ENCODE assay signal across 17 cellular contexts in the genomic region with DNA sequence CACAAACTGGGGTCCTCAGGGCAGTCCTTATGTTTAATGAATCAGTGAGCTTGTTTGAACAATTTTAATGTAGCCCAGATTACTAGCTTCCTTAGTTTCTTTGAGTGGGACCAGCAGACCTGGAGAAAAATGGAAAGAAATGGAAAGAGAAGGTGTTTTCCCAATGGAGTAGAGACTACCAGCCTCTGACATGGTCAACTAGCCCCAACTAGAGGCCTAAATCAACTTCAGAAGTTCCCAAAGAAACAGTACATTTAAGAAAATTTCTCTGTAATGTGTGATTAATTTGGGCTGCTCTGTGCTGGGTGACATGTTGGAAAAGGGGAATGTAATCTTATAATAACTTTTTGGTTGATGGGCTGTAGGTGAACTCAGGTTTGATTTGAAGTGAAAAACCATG. TPM values are rescaled to one million over a fixed set of nuclear protein-coding genes. Genes with fewer than 3 reads are reported as not detected.
A peak's percentile ranks its signal among the peaks of the same experiment; 100 is the strongest.
DNase-seq lines count a peak whose midpoint lies in the region; ATAC-seq and TF ChIP-seq lines count a peak whose summit lies in the region.
"Had no signal": no experiment of that assay in that cellular context is flagged by ENCODE, and none has a peak within 500 bp of the region (broad histone marks: within the 10 kb centered on the region; RNA-seq: fewer than 3 reads in every experiment).

No MANE protein-coding gene starts in this region.

- H3F3A ChIP-seq in Loucy (ENCODE audit: low read depth) (no peaks in the 10 kb centered on the region), neural cell (ENCODE audit: insufficient read depth, low read length, poor library complexity, severe bottlenecking) (no peaks in the 10 kb centered on the region)

- no peaks in the 10 kb centered on the region for H3K9me3 Mint-ChIP-seq in endodermal cell
- H3K9me3 Mint-ChIP-seq: CD8-positive, alpha-beta T cell; H9 had no signal

- TF ChIP-seq CTCF in C4-2B (conservative IDR thresholded peaks at IDR 0.05) (peak; percentile 8; the same call in 1 of the 2 replicates), Loucy (conservative IDR thresholded peaks at IDR 0.05; ENCODE audit: low read length) (no peak), endodermal cell (conservative IDR thresholded peaks at IDR 0.05) (peak; percentile 60), neural cell (IDR thresholded peaks at IDR 0.05; ENCODE audit: poor library complexity, severe bottlenecking) (no peak)

- no peak overlapping the region for H3K27ac ChIP-seq in C4-2B
- H3K27ac ChIP-seq in endodermal cell (ENCODE audit: low read depth, low read length), result no peak overlapping the region
- H3K27ac ChIP-seq in neural cell (ENCODE audit: low read length), result peak overlapping the region; percentile 68

- TF ChIP-seq RAD21 in neural cell (conservative IDR thresholded peaks at IDR 0.05), result no peak

- no peaks in the 10 kb centered on the region for H3K9me2 ChIP-seq in Loucy (replicated peaks; ENCODE audit: low read depth, low read length)
- H3K9me2 ChIP-seq in neural cell (ENCODE audit: insufficient read depth, low read length), result no peaks in the 10 kb centered on the region

- H3K4me1 ChIP-seq in Loucy (ENCODE audit: insufficient read depth, low read length, poor library complexity, severe bottlenecking) (peaks cover 58% of the 10 kb centered on the region), endodermal cell (ENCODE audit: control insufficient read depth, insufficient read depth, low read length) (no peaks in the 10 kb centered on the region)

- no peaks in the 10 kb centered on the region for H3K9me3 ChIP-seq in Loucy (ENCODE audit: insufficient read depth, low read depth, low read length)
- H3K9me3 ChIP-seq in endodermal cell (ENCODE audit: control insufficient read depth, low read length), result no peaks in the 10 kb centered on the region
- H3K9me3 ChIP-seq in neural cell (ENCODE audit: low read length), result no peaks in the 10 kb centered on the region

- H3K9ac ChIP-seq in Loucy (ENCODE audit: low read depth, low read length, poor library complexity, severe bottlenecking) (no peak overlapping the region), endodermal cell (ENCODE audit: extremely low read depth, low read length, poor library complexity, severe bottlenecking) (no peak overlapping the region), neural cell (ENCODE audit: low read length) (no peak overlapping the region)

- H3K36me3 ChIP-seq in Loucy (ENCODE audit: insufficient read depth, low read length) (no peaks in the 10 kb centered on the region), endodermal cell (ENCODE audit: control insufficient read depth, insufficient read depth, low read length) (no peaks in the 10 kb centered on the region), neural cell (ENCODE audit: insufficient read depth, low read length) (no peaks in the 10 kb centered on the region)

- H3K4me3 Mint-ChIP-seq in endodermal cell, result no peak overlapping the region
- H3K4me3 Mint-ChIP-seq: CD14-positive monocyte; CD8-positive, alpha-beta T cell; H9 had no signal

- H3K79me2 ChIP-seq in Loucy (ENCODE audit: insufficient read depth, low read length), result no peaks in the 10 kb centered on the region
- no peaks in the 10 kb centered on the region for H3K79me2 ChIP-seq in neural cell (replicated peaks; ENCODE audit: insufficient read depth, low read length)

- H2AFZ ChIP-seq in Loucy (ENCODE audit: low read length), result peak overlapping the region; percentile 22; the same call in 1 of the 2 replicates
- H2AFZ ChIP-seq in neural cell (ENCODE audit: low read depth, low read length), result no peak overlapping the region

- H3K27ac Mint-ChIP-seq in endodermal cell, result no peak overlapping the region
- H3K27ac Mint-ChIP-seq: CD14-positive monocyte; CD8-positive, alpha-beta T cell; H9 had no signal

- no peak for TF ChIP-seq EP300 in neural cell (conservative IDR thresholded peaks at IDR 0.05; ENCODE audit: poor library complexity, severe bottlenecking)

- no peaks in the 10 kb centered on the region for H3K36me3 Mint-ChIP-seq in endodermal cell (ENCODE audit: low read depth)
- H3K36me3 Mint-ChIP-seq: CD14-positive monocyte; CD8-positive, alpha-beta T cell had no signal

- ATAC-seq in HG02840 (IDR thresholded peaks at IDR 0.05; ENCODE audit: low FRiP score, unreplicated experiment) (no peak), HG03457 (IDR thresholded peaks at IDR 0.05; ENCODE audit: unreplicated experiment) (no peak)
- ATAC-seq: CD8-positive, alpha-beta T cell had no signal

- H4K20me1 ChIP-seq in Loucy (ENCODE audit: insufficient read depth, low read length, poor library complexity, severe bottlenecking) (no peaks in the 10 kb centered on the region), neural cell (ENCODE audit: insufficient read depth) (no peaks in the 10 kb centered on the region)

- H3K4me2 ChIP-seq in Loucy (ENCODE audit: low read depth, low read length, poor library complexity, severe bottlenecking) (no peak overlapping the region), neural cell (ENCODE audit: low read length) (no peak overlapping the region)

- H3K27me3 Mint-ChIP-seq in endodermal cell (ENCODE audit: insufficient read depth), result peaks cover 14% of the 10 kb centered on the region

- DNase-seq in endodermal cell (no peak), SW480 (ENCODE audit: low spot score) (no peak), amygdala (lab: John Stamatoyannopoulos, UW) (no peak)
- DNase-seq: ACHN; CD8-positive, alpha-beta T cell; COR-L47; DMS153; DMS79 treated with DMSO at 0.1 percent for 48 hours; EL; H9 had no signal

- no peak overlapping the region for H3K4me3 ChIP-seq in Loucy (ENCODE audit: low read length, poor library complexity, severe bottlenecking)
- H3K4me3 ChIP-seq in endodermal cell (ENCODE audit: low read length), result no peak overlapping the region
- no peak overlapping the region for H3K4me3 ChIP-seq in neural cell (ENCODE audit: low read length)

- H3K4me1 Mint-ChIP-seq in endodermal cell, result peaks cover 7% of the 10 kb centered on the region
- H3K4me1 Mint-ChIP-seq: CD14-positive monocyte had no signal

- no peaks in the 10 kb centered on the region for H3K27me3 ChIP-seq in Loucy (ENCODE audit: insufficient read depth, low read length, poor library complexity, severe bottlenecking)
- H3K27me3 ChIP-seq in endodermal cell (ENCODE audit: control insufficient read depth, insufficient read depth, low read length, poor library complexity, severe bottlenecking), result peaks cover 9% of the 10 kb centered on the region
- no peaks in the 10 kb centered on the region for H3K27me3 ChIP-seq in neural cell (ENCODE audit: insufficient read depth, low read depth, low read length)

TF ChIP-seq in neural cell, 6 proteins besides CTCF, POLR2A, EP300 and RAD21:
- TF ChIP-seq TAF1 (IDR thresholded peaks at IDR 0.05; ENCODE audit: low read depth), result no peak

RNA-seq across cellular contexts. Expression of a gene that starts 43.6 kb away (rescaled TPM):
- total RNA-seq in endodermal cell, result not detected
- polyA plus RNA-seq in endodermal cell (2013, experiment 1 of 2), result not detected
- polyA plus RNA-seq in endodermal cell (2013, experiment 2 of 2), result not detected
- polyA plus RNA-seq in neural cell, result 3.4 and 3.9 TPM in 2 replicates
- 174 and 230 TPM in 2 replicates for polyA minus RNA-seq in neural cell
- total RNA-seq: A172; CD8-positive, alpha-beta T cell; H9 had no signal
- polyA plus RNA-seq: CD14-positive monocyte had no signal

Comparison
In these comparisons a context has a peak if more than half of its experiments do, and no peak if none do; other contexts are left out.
1. CTCF ChIP-seq: peak in C4-2B (single experiment) and endodermal cell (single experiment); none in Loucy (single experiment) and neural cell (single experiment).